20 cellular contexts compared by ENCODE assay signal in the genomic region with DNA sequence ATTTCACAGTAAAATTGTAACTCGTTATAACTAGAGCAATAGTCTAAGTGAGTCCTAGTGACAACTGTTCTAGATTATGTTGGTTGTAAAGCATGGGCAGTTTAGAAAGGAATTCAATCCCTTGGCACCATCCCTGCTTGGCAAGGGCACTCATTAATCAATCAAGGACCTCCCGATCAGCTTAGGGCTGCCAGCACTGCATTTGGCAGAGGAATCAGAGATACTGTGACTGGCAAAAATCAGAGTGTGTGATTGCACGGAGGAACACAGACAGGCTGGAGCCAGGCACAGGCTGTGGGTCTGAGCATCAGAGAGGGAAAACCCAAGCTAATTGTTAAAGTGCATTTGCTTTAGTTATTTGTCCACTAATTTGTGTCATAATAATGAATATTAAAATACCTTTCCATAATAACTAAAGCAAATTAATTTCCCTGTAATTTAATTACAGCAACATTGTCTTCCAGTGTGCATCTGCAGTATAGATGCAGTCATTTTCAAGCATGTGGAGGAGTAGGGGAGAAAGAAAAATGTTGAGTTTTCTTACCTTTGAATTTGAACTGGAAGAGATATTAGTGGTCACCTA. TPM values are rescaled to one million over a fixed set of nuclear protein-coding genes. Genes with fewer than 3 reads are reported as not detected.
A peak's percentile ranks its signal among the peaks of the same experiment; 100 is the strongest.
DNase-seq lines count a peak whose midpoint lies in the region; ATAC-seq lines count a peak whose summit lies in the region.
"Had no signal": no experiment of that assay in that cellular context is flagged by ENCODE, and none has a peak within 500 bp of the region (broad histone marks: within the 10 kb centered on the region; RNA-seq: fewer than 3 reads in every experiment).

No MANE protein-coding gene starts in this region.

- no peaks in the 10 kb centered on the region for H4K20me1 ChIP-seq in BLaER1 treated with 17β-estradiol and CSF1 and Interleukin-3, amounts not matched to agents 10 nM and 100 nM

- ATAC-seq in naive thymus-derived CD8-positive, alpha-beta T cell, result no peak
- no peak for ATAC-seq in GM21576 (IDR thresholded peaks at IDR 0.05; ENCODE audit: unreplicated experiment)

- POLR2A ChIA-PET in naive thymus-derived CD8-positive, alpha-beta T cell (lab: Charles Lee), result no interaction called here

- H3K27ac Mint-ChIP-seq in naive thymus-derived CD8-positive, alpha-beta T cell, result no peak overlapping the region
- H3K27ac Mint-ChIP-seq in activated T-helper 1 cell treated with anti-CD3 and anti-CD28 coated beads, Interleukin-12 subunit alpha, Interleukin-12 subunit beta, Interleukin-2, Interleukin-4 antibody, amounts not matched to agents 30 ng/mL and 10 ng/mL and 1 ng/mL, durations not matched to agents 14 hours and 24 hours and 36 hours, result no peak overlapping the region
- H3K27ac Mint-ChIP-seq: CD4-positive, CD25-positive, alpha-beta regulatory T cell had no signal

- H3K4me1 Mint-ChIP-seq in naive thymus-derived CD8-positive, alpha-beta T cell, result peaks cover 6 to 16% (median 10%) of the 10 kb centered on the region in 4 donors
- H3K4me1 Mint-ChIP-seq in activated T-helper 1 cell treated with anti-CD3 and anti-CD28 coated beads, Interleukin-12 subunit alpha, Interleukin-12 subunit beta, Interleukin-2, Interleukin-4 antibody, amounts not matched to agents 30 ng/mL and 10 ng/mL and 1 ng/mL, durations not matched to agents 14 hours and 24 hours and 36 hours (ENCODE audit: low read depth), result peaks cover 27% of the 10 kb centered on the region

- peaks cover 16 to 27% (median 23%) of the 10 kb centered on the region in 11 experiments for H3K9me3 ChIP-seq in BLaER1 treated with 17β-estradiol and CSF1 and Interleukin-3, amounts not matched to agents 10 nM and 100 nM (replicated peaks in 1 of 11)
- H3K9me3 ChIP-seq: SJCRH30 had no signal

- no peaks in the 10 kb centered on the region for H3K36me3 ChIP-seq in BLaER1 treated with 17β-estradiol and CSF1 and Interleukin-3, amounts not matched to agents 10 nM and 100 nM
- H3K36me3 ChIP-seq: SJCRH30 had no signal

- intact Hi-C loops in activated T-helper 1 cell treated with anti-CD3 and anti-CD28 coated beads, Interleukin-12 subunit alpha, Interleukin-12 subunit beta, Interleukin-2, Interleukin-4 antibody, amounts not matched to agents 30 ng/mL and 10 ng/mL and 1 ng/mL, durations not matched to agents 14 hours and 24 hours and 36 hours (cut with micrococcal nuclease), result no loop called here

- no peak overlapping the region for H3K9ac ChIP-seq in BLaER1 treated with 17β-estradiol and CSF1 and Interleukin-3, amounts not matched to agents 10 nM and 100 nM
- H3K9ac ChIP-seq: GM23248 had no signal

- peaks cover 0 to 2% (median 0%) of the 10 kb centered on the region in 9 donors for H3K9me3 Mint-ChIP-seq in naive thymus-derived CD8-positive, alpha-beta T cell
- no peaks in the 10 kb centered on the region for H3K9me3 Mint-ChIP-seq in activated T-helper 1 cell treated with anti-CD3 and anti-CD28 coated beads, Interleukin-12 subunit alpha, Interleukin-12 subunit beta, Interleukin-2, Interleukin-4 antibody, amounts not matched to agents 30 ng/mL and 10 ng/mL and 1 ng/mL, durations not matched to agents 14 hours and 24 hours and 36 hours
- H3K9me3 Mint-ChIP-seq: CD4-positive, CD25-positive, alpha-beta regulatory T cell had no signal

- H3K27ac ChIP-seq in BLaER1 treated with 17β-estradiol and CSF1 and Interleukin-3, amounts not matched to agents 10 nM and 100 nM, result no peak overlapping the region
- H3K27ac ChIP-seq: GM23248, HL-60, PC-9, SJCRH30 had no signal

- peak overlapping the region in 7 of 11 experiments; percentile 4 to 41 (median 15); a peak in 8 of 22 replicates for H3K4me2 ChIP-seq in BLaER1 treated with 17β-estradiol and CSF1 and Interleukin-3, amounts not matched to agents 10 nM and 100 nM
- H3K4me2 ChIP-seq: PC-9 had no signal

- H3K4me3 Mint-ChIP-seq in naive thymus-derived CD8-positive, alpha-beta T cell, result no peak overlapping the region
- H3K4me3 Mint-ChIP-seq in activated T-helper 1 cell treated with anti-CD3 and anti-CD28 coated beads, Interleukin-12 subunit alpha, Interleukin-12 subunit beta, Interleukin-2, Interleukin-4 antibody, amounts not matched to agents 30 ng/mL and 10 ng/mL and 1 ng/mL, durations not matched to agents 14 hours and 24 hours and 36 hours, result no peak overlapping the region
- H3K4me3 Mint-ChIP-seq: CD4-positive, CD25-positive, alpha-beta regulatory T cell had no signal

- peaks cover 0 to 2% (median 0%) of the 10 kb centered on the region in 3 donors for H3K36me3 Mint-ChIP-seq in naive thymus-derived CD8-positive, alpha-beta T cell
- peaks cover 5% of the 10 kb centered on the region for H3K36me3 Mint-ChIP-seq in activated T-helper 1 cell treated with anti-CD3 and anti-CD28 coated beads, Interleukin-12 subunit alpha, Interleukin-12 subunit beta, Interleukin-2, Interleukin-4 antibody, amounts not matched to agents 30 ng/mL and 10 ng/mL and 1 ng/mL, durations not matched to agents 14 hours and 24 hours and 36 hours (ENCODE audit: low read depth)
- H3K36me3 Mint-ChIP-seq: CD4-positive, CD25-positive, alpha-beta regulatory T cell had no signal

- H3K4me3 ChIP-seq in BLaER1 treated with 17β-estradiol and CSF1 and Interleukin-3, amounts not matched to agents 10 nM and 100 nM, result no peak overlapping the region
- H3K4me3 ChIP-seq: GM23248, PC-9, SJCRH30 had no signal

- H3K4me1 ChIP-seq in BLaER1 treated with 17β-estradiol and CSF1 and Interleukin-3, amounts not matched to agents 10 nM and 100 nM, result peaks cover 0 to 11% (median 7%) of the 10 kb centered on the region in 10 experiments; a peak in 10 of 20 replicates

- H3K27me3 Mint-ChIP-seq in naive thymus-derived CD8-positive, alpha-beta T cell, result peaks cover 27 to 50% (median 30%) of the 10 kb centered on the region in 5 donors
- peaks cover 38% of the 10 kb centered on the region for H3K27me3 Mint-ChIP-seq in activated T-helper 1 cell treated with anti-CD3 and anti-CD28 coated beads, Interleukin-12 subunit alpha, Interleukin-12 subunit beta, Interleukin-2, Interleukin-4 antibody, amounts not matched to agents 30 ng/mL and 10 ng/mL and 1 ng/mL, durations not matched to agents 14 hours and 24 hours and 36 hours (ENCODE audit: insufficient read depth)

- DNase-seq in NCI-H1092 treated with DMSO at 0.1 percent for 48 hours (lab: John Stamatoyannopoulos, UW) (peak; percentile 44), NCI-H69 (lab: John Stamatoyannopoulos, UW) (peak; percentile 64), left kidney (ENCODE audit: low read depth, low spot score) (peak; percentile 46)
- no peak for DNase-seq in stimulated activated CD4-positive, alpha-beta T cell treated with anti-CD3 and anti-CD28 coated beads, Interleukin-15, amount 100 ng/mL, for 24 hours
- no peak for DNase-seq in naive thymus-derived CD8-positive, alpha-beta T cell
- DNase-seq in activated T-helper 1 cell treated with anti-CD3 and anti-CD28 coated beads, Interleukin-12 subunit alpha, Interleukin-12 subunit beta, Interleukin-2, Interleukin-4 antibody, amounts not matched to agents 30 ng/mL and 10 ng/mL and 1 ng/mL, durations not matched to agents 14 hours and 24 hours and 36 hours (ENCODE audit: low spot score), result no peak
- DNase-seq: Calu3; CD4-positive, CD25-positive, alpha-beta regulatory T cell; DMS79 treated with DMSO at 0.1 percent for 48 hours; GM23248; HCEC 1CT; NCI-H1436; NCI-H2081 treated with DMSO at 0.1 percent for 48 hours; NCI-H226; PC-9; SJCRH30; SW 1271 had no signal

- no peaks in the 10 kb centered on the region for H3K27me3 ChIP-seq in BLaER1 treated with 17β-estradiol and CSF1 and Interleukin-3, amounts not matched to agents 10 nM and 100 nM
- H3K27me3 ChIP-seq: SJCRH30 had no signal

RNA-seq across cellular contexts. Expression of gene EGLN3, which starts 3.2 kb away (rescaled TPM):
- total RNA-seq in naive thymus-derived CD8-positive, alpha-beta T cell, result 1 to 10 TPM; 2.5 to 2.6 TPM
- 1 to 10 TPM in 2 of 3 donors, under 1 TPM in 1; 0.38 to 1.9 (median 1.3) TPM for polyA plus RNA-seq in naive thymus-derived CD8-positive, alpha-beta T cell
- total RNA-seq in activated T-helper 1 cell treated with anti-CD3 and anti-CD28 coated beads, Interleukin-12 subunit alpha, Interleukin-12 subunit beta, Interleukin-2, Interleukin-4 antibody, amounts not matched to agents 30 ng/mL and 10 ng/mL and 1 ng/mL, durations not matched to agents 14 hours and 24 hours and 36 hours, result 8.7 and 11.2 TPM in 2 replicates

Comparison
In these comparisons a context has a peak if more than half of its experiments do, and no peak if none do; other contexts are left out.
1. DNase-seq: peak in NCI-H1092 treated with DMSO at 0.1 percent for 48 hours (single experiment), NCI-H69 (single experiment) and left kidney (single experiment); none in stimulated activated CD4-positive, alpha-beta T cell treated with anti-CD3 and anti-CD28 coated beads, Interleukin-15, amount 100 ng/mL, for 24 hours (single experiment), naive thymus-derived CD8-positive, alpha-beta T cell (0 of 10) and activated T-helper 1 cell treated with anti-CD3 and anti-CD28 coated beads, Interleukin-12 subunit alpha, Interleukin-12 subunit beta, Interleukin-2, Interleukin-4 antibody, amounts not matched to agents 30 ng/mL and 10 ng/mL and 1 ng/mL, durations not matched to agents 14 hours and 24 hours and 36 hours (single experiment).